In genomic region chr22:27802389-27803079, GRCh38 we compare ENCODE assay signal across 8 cellular contexts. TPM values are rescaled to one million over a fixed set of nuclear protein-coding genes. Genes with fewer than 3 reads are reported as not detected.
DNase-seq lines count a peak whose midpoint lies in the region; ATAC-seq, FAIRE-seq and TF ChIP-seq lines count a peak whose summit lies in the region.

No MANE protein-coding gene starts in this region.

- no peaks in the 10 kb centered on the region for H3K9me3 Mint-ChIP-seq in mesothelial cell of epicardium

- peaks cover 35% of the 10 kb centered on the region for H3K4me1 Mint-ChIP-seq in mesothelial cell of epicardium

- H3K4me3 Mint-ChIP-seq in mesothelial cell of epicardium = peak overlapping the region; percentile 82

- no peak for ATAC-seq in Right ventricle myocardium inferior
- ATAC-seq in left ventricle myocardium superior = no peak

- H3K27me3 Mint-ChIP-seq in mesothelial cell of epicardium (ENCODE audit: low read depth) = peaks cover 42% of the 10 kb centered on the region

- TF ChIP-seq CTCF in coronary artery (IDR thresholded peaks at IDR 0.05) = no peak
- no peak for TF ChIP-seq CTCF in mesothelial cell of epicardium (IDR thresholded peaks at IDR 0.05; ENCODE audit: unreplicated experiment)

- peak overlapping the region; percentile 98 for H3K4me3 ChIP-seq in coronary artery

- peak overlapping the region; percentile 74 for H3K27ac Mint-ChIP-seq in mesothelial cell of epicardium

- peak overlapping the region; percentile 94 to 98 for H3K27ac ChIP-seq in coronary artery

- DNase-seq in Right ventricle myocardium inferior (ENCODE audit: missing footprints) (peak; percentile 53), left ventricle myocardium superior (no peak), coronary artery (ENCODE audit: low spot score) (no peak), mesothelial cell of epicardium (ENCODE audit: low spot score in 2 of 2, unreplicated experiment in 2 of 2) (peak in 1 of 2 experiments; percentile 47), urothelium cell line (ENCODE audit: low spot score) (no peak), HuH-7.5 (ENCODE audit: low spot score) (no peak), DMS53 (lab: John Stamatoyannopoulos, UW) (no peak), inferior parietal cortex (ENCODE audit: extremely low spot score) (no peak)

- H3K36me3 Mint-ChIP-seq in mesothelial cell of epicardium = peaks cover 4% of the 10 kb centered on the region

- intact Hi-C loops in Right ventricle myocardium inferior (cut with DNase I) (loop anchor here (5.0 to 10.0 kb wide), 6 partner anchors 75 to 1128 kb away; no protein-coding TSS in a partner anchor), left ventricle myocardium superior (cut with micrococcal nuclease) (no loop called here)

- peak; percentile 96 for FAIRE-seq in urothelium cell line (lab: Jason Lieb, UNC)

RNA-seq across cellular contexts. Expression of gene MN1, which starts 1.0 kb away (rescaled TPM):
- total RNA-seq in Right ventricle myocardium inferior (5.3 TPM), left ventricle myocardium superior (5.3 TPM), mesothelial cell of epicardium (46.3 to 49.6 TPM (median 47.8 TPM) in 3 replicates)
